Comparison of ENCODE assay signal across 10 cellular contexts in the genomic region with DNA sequence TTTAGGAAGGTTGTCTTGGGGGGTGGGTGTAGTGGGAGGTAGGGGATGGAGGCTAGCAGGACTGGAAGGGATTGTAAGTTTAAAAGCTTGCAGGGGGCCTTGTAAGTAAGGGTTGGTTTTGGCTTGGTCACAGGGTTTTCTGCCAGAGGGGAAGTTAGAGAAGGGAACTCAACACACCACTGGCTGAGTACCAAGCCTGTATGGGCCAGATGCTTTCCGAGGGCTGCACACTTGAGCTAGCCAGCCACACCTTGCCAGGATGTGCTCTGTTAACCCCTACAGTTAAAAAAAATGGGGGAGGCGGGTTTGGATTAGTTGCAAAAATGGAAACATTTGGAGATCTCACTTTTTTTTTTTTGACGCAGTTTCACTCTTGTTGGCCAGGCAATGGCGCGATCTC. TPM values are rescaled to one million over a fixed set of nuclear protein-coding genes. Genes with fewer than 3 reads are reported as not detected.
A peak's percentile ranks its signal among the peaks of the same experiment; 100 is the strongest.
DNase-seq lines count a peak whose midpoint lies in the region; ATAC-seq and TF ChIP-seq lines count a peak whose summit lies in the region.
"Had no signal": no experiment of that assay in that cellular context is flagged by ENCODE, and none has a peak within 500 bp of the region (broad histone marks: within the 10 kb centered on the region; RNA-seq: fewer than 3 reads in every experiment).

No MANE protein-coding gene starts in this region.

- peaks cover 35% of the 10 kb centered on the region for H3K79me2 ChIP-seq in hepatocyte

- H3K4me1 Mint-ChIP-seq in activated CD4-positive, alpha-beta T cell treated with anti-CD3 and anti-CD28 coated beads, Interleukin-2, amount 10 ng/mL, durations not matched to agents 7 days and 5 days: peaks cover 45% of the 10 kb centered on the region
- H3K4me1 Mint-ChIP-seq in IgD-negative memory B cell: peaks cover 22% of the 10 kb centered on the region in 3 donors
- peaks cover 33% of the 10 kb centered on the region for H3K4me1 Mint-ChIP-seq in activated naive CD8-positive, alpha-beta T cell (ENCODE audit: low read depth)
- peaks cover 34% of the 10 kb centered on the region for H3K4me1 Mint-ChIP-seq in stimulated activated effector memory CD8-positive, alpha-beta T cell treated with anti-CD3 and anti-CD28 coated beads, Interleukin-12 subunit alpha, Interleukin-12 subunit beta, amount 100 ng/mL, for 72 hours

- H3K27ac ChIP-seq in hepatocyte: no peak overlapping the region

- H3K27me3 ChIP-seq in hepatocyte: no peaks in the 10 kb centered on the region

- peak overlapping the region; percentile 97 for H3K27ac Mint-ChIP-seq in activated CD4-positive, alpha-beta T cell treated with anti-CD3 and anti-CD28 coated beads, Interleukin-2, amount 10 ng/mL, durations not matched to agents 7 days and 5 days
- peak overlapping the region in 2 of 3 donors; percentile 87 to 100 for H3K27ac Mint-ChIP-seq in IgD-negative memory B cell
- H3K27ac Mint-ChIP-seq in activated naive CD8-positive, alpha-beta T cell: peak overlapping the region; percentile 16
- H3K27ac Mint-ChIP-seq in stimulated activated effector memory CD8-positive, alpha-beta T cell treated with anti-CD3 and anti-CD28 coated beads, Interleukin-12 subunit alpha, Interleukin-12 subunit beta, amount 100 ng/mL, for 72 hours: peak overlapping the region; percentile 99

- POLR2A ChIA-PET in activated CD4-positive, alpha-beta T cell treated with anti-CD3 and anti-CD28 coated beads, Interleukin-2, amount 10 ng/mL, durations not matched to agents 7 days and 5 days (lab: Charles Lee): no interaction called here

- peaks cover 33% of the 10 kb centered on the region for H4K20me1 ChIP-seq in hepatocyte (ENCODE audit: insufficient read depth, poor library complexity, severe bottlenecking)

- H3K4me1 ChIP-seq in hepatocyte (ENCODE audit: insufficient read depth): peaks cover 16% of the 10 kb centered on the region

- no peak for TF ChIP-seq CTCF in hepatocyte (IDR thresholded peaks at IDR 0.05; ENCODE audit: poor library complexity)

- H3K36me3 ChIP-seq in hepatocyte (replicated peaks; ENCODE audit: insufficient read depth, low read depth): no peaks in the 10 kb centered on the region

- no peak overlapping the region for H3K4me2 ChIP-seq in hepatocyte

- ATAC-seq in stimulated activated effector memory CD8-positive, alpha-beta T cell treated with anti-CD3 and anti-CD28 coated beads, Interleukin-12 subunit alpha, Interleukin-12 subunit beta, amount 100 ng/mL, for 72 hours: no peak

- CTCF ChIA-PET in activated CD4-positive, alpha-beta T cell treated with anti-CD3 and anti-CD28 coated beads, Interleukin-2, amount 10 ng/mL, durations not matched to agents 7 days and 5 days (lab: Charles Lee): interaction anchor here (0.9 to 1.4 kb wide), 4 partner anchors 8 to 24 kb away, joined by 3 to 7 read pairs (median 5); no protein-coding TSS in a partner anchor

- peaks cover 34% of the 10 kb centered on the region for H3K36me3 Mint-ChIP-seq in activated CD4-positive, alpha-beta T cell treated with anti-CD3 and anti-CD28 coated beads, Interleukin-2, amount 10 ng/mL, durations not matched to agents 7 days and 5 days (ENCODE audit: low read depth)
- H3K36me3 Mint-ChIP-seq in IgD-negative memory B cell: peaks cover 4% of the 10 kb centered on the region
- H3K36me3 Mint-ChIP-seq in activated naive CD8-positive, alpha-beta T cell: peaks cover 20% of the 10 kb centered on the region
- peaks cover 43% of the 10 kb centered on the region for H3K36me3 Mint-ChIP-seq in stimulated activated effector memory CD8-positive, alpha-beta T cell treated with anti-CD3 and anti-CD28 coated beads, Interleukin-12 subunit alpha, Interleukin-12 subunit beta, amount 100 ng/mL, for 72 hours

- peak overlapping the region; percentile 97 for H3K4me3 Mint-ChIP-seq in activated CD4-positive, alpha-beta T cell treated with anti-CD3 and anti-CD28 coated beads, Interleukin-2, amount 10 ng/mL, durations not matched to agents 7 days and 5 days
- peak overlapping the region; percentile 76 to 99 (median 96) for H3K4me3 Mint-ChIP-seq in IgD-negative memory B cell
- peak overlapping the region; percentile 27 for H3K4me3 Mint-ChIP-seq in activated naive CD8-positive, alpha-beta T cell
- H3K4me3 Mint-ChIP-seq in stimulated activated effector memory CD8-positive, alpha-beta T cell treated with anti-CD3 and anti-CD28 coated beads, Interleukin-12 subunit alpha, Interleukin-12 subunit beta, amount 100 ng/mL, for 72 hours: peak overlapping the region; percentile 91

- H3K27me3 Mint-ChIP-seq in activated CD4-positive, alpha-beta T cell treated with anti-CD3 and anti-CD28 coated beads, Interleukin-2, amount 10 ng/mL, durations not matched to agents 7 days and 5 days: no peaks in the 10 kb centered on the region
- H3K27me3 Mint-ChIP-seq in IgD-negative memory B cell: no peaks in the 10 kb centered on the region
- H3K27me3 Mint-ChIP-seq in activated naive CD8-positive, alpha-beta T cell: no peaks in the 10 kb centered on the region

- H3K9me3 Mint-ChIP-seq in activated CD4-positive, alpha-beta T cell treated with anti-CD3 and anti-CD28 coated beads, Interleukin-2, amount 10 ng/mL, durations not matched to agents 7 days and 5 days: no peaks in the 10 kb centered on the region
- H3K9me3 Mint-ChIP-seq in IgD-negative memory B cell: peaks cover 0 to 3% (median 0%) of the 10 kb centered on the region in 3 donors
- H3K9me3 Mint-ChIP-seq in activated naive CD8-positive, alpha-beta T cell (ENCODE audit: low read depth): no peaks in the 10 kb centered on the region
- H3K9me3 Mint-ChIP-seq in stimulated activated effector memory CD8-positive, alpha-beta T cell treated with anti-CD3 and anti-CD28 coated beads, Interleukin-12 subunit alpha, Interleukin-12 subunit beta, amount 100 ng/mL, for 72 hours: no peaks in the 10 kb centered on the region

- H3K9me2 ChIP-seq in hepatocyte (replicated peaks; ENCODE audit: insufficient read depth): no peaks in the 10 kb centered on the region

- no peak overlapping the region for H3K4me3 ChIP-seq in hepatocyte

- no peak for DNase-seq in activated CD4-positive, alpha-beta T cell treated with anti-CD3 and anti-CD28 coated beads, Interleukin-2, amount 10 ng/mL, durations not matched to agents 7 days and 5 days
- no peak for DNase-seq in activated CD4-positive, alpha-beta T cell treated with anti-CD3 and anti-CD28 coated beads for 1 hour
- DNase-seq in stimulated activated effector memory CD8-positive, alpha-beta T cell treated with anti-CD3 and anti-CD28 coated beads, Interleukin-12 subunit alpha, Interleukin-12 subunit beta, amount 100 ng/mL, for 72 hours (ENCODE audit: low spot score in 2 of 2): no peak
- DNase-seq in activated gamma-delta T cell treated with Interleukin-2 at 50 U/mL for 16 hours (no peak), hepatocyte (ENCODE audit: low spot score) (no peak), foreskin melanocyte (no peak)
- DNase-seq: foreskin fibroblast, NCI-H187 had no signal

- no peaks in the 10 kb centered on the region for H3K9me3 ChIP-seq in hepatocyte (ENCODE audit: low read depth)

- no peak overlapping the region for H2AFZ ChIP-seq in hepatocyte

- WGBS in hepatocyte (ENCODE audit: low lambda C conversion rate, missing lambda C conversion rate): 89% methylated on average over 5 of the region's 5 CpGs

RNA-seq across cellular contexts. Expression of gene RPS3A, which starts 1.2 kb away (rescaled TPM):
- 1,000 to 10,000 TPM; 1,755 to 1,802 TPM for total RNA-seq in activated CD4-positive, alpha-beta T cell treated with anti-CD3 and anti-CD28 coated beads, Interleukin-2, amount 10 ng/mL, durations not matched to agents 7 days and 5 days
- polyA plus RNA-seq in IgD-negative memory B cell (3,955 TPM), hepatocyte (732 and 755 TPM in 2 replicates)
- total RNA-seq in hepatocyte: 4,013 and 4,409 TPM in 2 replicates

Comparison
In these comparisons a context has a peak if more than half of its experiments do, and no peak if none do; other contexts are left out.
1. H3K27ac Mint-ChIP-seq: peak in every context shown above with its lines; median percentile 99 in stimulated activated effector memory CD8-positive, alpha-beta T cell treated with anti-CD3 and anti-CD28 coated beads, Interleukin-12 subunit alpha, Interleukin-12 subunit beta, amount 100 ng/mL, for 72 hours; 97 in activated CD4-positive, alpha-beta T cell treated with anti-CD3 and anti-CD28 coated beads, Interleukin-2, amount 10 ng/mL, durations not matched to agents 7 days and 5 days; 94 in IgD-negative memory B cell; 16 in activated naive CD8-positive, alpha-beta T cell.
2. H3K4me3 Mint-ChIP-seq: peak in every context shown above with its lines; median percentile 97 in activated CD4-positive, alpha-beta T cell treated with anti-CD3 and anti-CD28 coated beads, Interleukin-2, amount 10 ng/mL, durations not matched to agents 7 days and 5 days; 96 in IgD-negative memory B cell; 91 in stimulated activated effector memory CD8-positive, alpha-beta T cell treated with anti-CD3 and anti-CD28 coated beads, Interleukin-12 subunit alpha, Interleukin-12 subunit beta, amount 100 ng/mL, for 72 hours; 27 in activated naive CD8-positive, alpha-beta T cell.